ENCODE assay signal across 9 cellular contexts in the genomic region with DNA sequence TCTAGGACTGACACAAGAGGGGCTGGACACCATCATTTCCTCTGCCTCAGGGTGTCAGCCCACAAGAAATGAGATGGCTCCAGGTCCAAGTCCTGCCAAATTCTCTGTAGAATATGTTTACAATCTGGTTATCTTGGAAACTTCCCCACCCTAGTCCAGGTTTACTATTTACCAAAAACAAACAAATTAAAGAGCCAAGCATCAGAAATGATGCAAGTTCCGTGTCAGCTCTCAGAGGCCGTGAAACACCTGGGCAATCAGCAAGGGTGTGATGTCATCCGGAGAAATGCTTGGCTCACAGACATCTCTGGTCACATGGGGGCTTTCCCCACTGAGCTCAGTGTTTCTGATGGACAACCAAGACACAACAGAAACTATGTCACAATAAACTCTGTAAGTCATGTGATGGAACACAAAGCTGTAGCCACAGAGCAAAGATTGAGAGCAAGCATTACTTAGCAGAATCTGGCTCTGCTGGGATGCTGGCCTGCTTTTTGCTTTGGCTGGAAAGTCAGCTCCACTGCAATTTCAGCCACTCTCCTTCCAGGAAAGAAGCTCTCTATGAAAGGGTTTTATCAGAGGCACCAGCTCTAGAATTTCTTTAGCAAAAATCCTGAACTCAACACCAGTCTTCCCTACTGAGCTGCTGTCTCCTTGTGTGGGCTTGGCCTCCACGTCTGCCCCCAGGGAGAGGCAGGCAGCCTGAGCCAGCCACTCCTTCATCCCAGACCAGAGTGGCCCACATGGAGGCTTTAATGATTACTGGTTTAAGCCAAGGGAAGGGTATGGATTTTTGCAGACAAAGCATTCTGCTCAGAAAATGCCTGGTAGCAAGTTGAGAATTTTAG. TPM values are rescaled to one million over a fixed set of nuclear protein-coding genes. Genes with fewer than 3 reads are reported as not detected.
DNase-seq lines count a peak whose midpoint lies in the region; ATAC-seq and TF ChIP-seq lines count a peak whose summit lies in the region.
"Had no signal": no experiment of that assay in that cellular context is flagged by ENCODE, and none has a peak within 500 bp of the region (broad histone marks: within the 10 kb centered on the region; RNA-seq: fewer than 3 reads in every experiment).

No MANE protein-coding gene starts in this region.

- WGBS in thymus = 91% methylated on average over 4 of the region's 4 CpGs

- H3K36me3 ChIP-seq in thymus (ENCODE audit: control insufficient read depth, insufficient read depth) = no peaks in the 10 kb centered on the region

- H3K27me3 ChIP-seq in thymus (ENCODE audit: control insufficient read depth, insufficient read depth) = no peaks in the 10 kb centered on the region

- no peak for TF ChIP-seq CTCF in astrocyte of the cerebellum (IDR thresholded peaks at IDR 0.05; ENCODE audit: low read depth, low read length, missing control alignments)

- H3K27ac ChIP-seq in thymus (ENCODE audit: low read depth) = peak overlapping the region; percentile 37

- H3K9me3 ChIP-seq in thymus (ENCODE audit: control insufficient read depth) = no peaks in the 10 kb centered on the region

- H3K4me3 ChIP-seq in astrocyte of the cerebellum (ENCODE audit: low read depth, low read length) = no peak overlapping the region
- H3K4me3 ChIP-seq in thymus (ENCODE audit: low read length) = no peak overlapping the region

- no peaks in the 10 kb centered on the region for H3K4me1 ChIP-seq in thymus (ENCODE audit: control insufficient read depth, insufficient read depth, low read length)

- ATAC-seq in GM21576 (IDR thresholded peaks at IDR 0.05; ENCODE audit: unreplicated experiment) (peak; percentile 90), left lobe of liver (peak; percentile 72)

- in situ Hi-C loops in astrocyte of the cerebellum (cut with HindIII; ENCODE audit: low sequenced_read_pairs) = loop anchor here (5.0 kb wide), 1 partner anchor 119 kb away; a partner anchor contains a TSS

- peak; percentile 54 for DNase-seq in NCI-H748 (lab: John Stamatoyannopoulos, UW; ENCODE audit: unreplicated experiment)
- DNase-seq in NCI-H748 treated with DMSO at 0.1 percent for 48 hours (lab: John Stamatoyannopoulos, UW) = no peak
- peak; percentile 81 for DNase-seq in M059J (ENCODE audit: low read depth)
- peak; percentile 62 for DNase-seq in astrocyte of the cerebellum (ENCODE audit: low read depth)
- DNase-seq in left lobe of liver (ENCODE audit: low spot score) = no peak
- DNase-seq in activated CD8-positive, alpha-beta memory T cell treated with anti-CD3 and anti-CD28 coated beads for 24 hours = no peak
- DNase-seq: activated T-cell treated with anti-CD3 and anti-CD28 coated beads, Interleukin-2, amount 50 U/mL, for 4 hours had no signal

RNA-seq across cellular contexts. Expression of a gene that starts 55.9 kb away (rescaled TPM):
- total RNA-seq in M059J (2014; rRNA removed; shearing (Covaris generic)) = 80.0 and 109 TPM in 2 replicates
- total RNA-seq in left lobe of liver = 23.8 TPM
- 52.2 TPM for polyA plus RNA-seq in thymus

Comparison
In these comparisons a context has a peak if more than half of its experiments do, and no peak if none do; other contexts are left out.
1. DNase-seq: peak in NCI-H748 (single experiment), M059J (single experiment) and astrocyte of the cerebellum (single experiment); none in NCI-H748 treated with DMSO at 0.1 percent for 48 hours (single experiment), left lobe of liver (single experiment) and activated CD8-positive, alpha-beta memory T cell treated with anti-CD3 and anti-CD28 coated beads for 24 hours (single experiment).